Comparison of ENCODE assay signal across 16 cellular contexts in genomic region chr6:7241160-7241559, GRCh38.
A peak's percentile ranks its signal among the peaks of the same experiment; 100 is the strongest.
DNase-seq lines count a peak whose midpoint lies in the region; TF ChIP-seq lines count a peak whose summit lies in the region.
"Had no signal": no experiment of that assay in that cellular context is flagged by ENCODE, and none has a peak within 500 bp of the region (broad histone marks: within the 10 kb centered on the region; RNA-seq: fewer than 3 reads in every experiment).

No MANE protein-coding gene starts in this region.

- H3K9ac ChIP-seq in KMS-11: no peak overlapping the region
- H3K9ac ChIP-seq in endodermal cell (ENCODE audit: extremely low read depth, low read length, poor library complexity, severe bottlenecking): no peak overlapping the region

- H3K27ac ChIP-seq in 22Rv1 (peak overlapping the region; percentile 89), KMS-11 (no peak overlapping the region), endodermal cell (ENCODE audit: low read depth, low read length) (no peak overlapping the region), SJCRH30 (no peak overlapping the region)
- H3K27ac ChIP-seq: ascending aorta, vagina had no signal

- H3K4me3 ChIP-seq in KMS-11 (IDR thresholded peaks at IDR 0.05; ENCODE audit: insufficient read depth, low read depth, low read length) (no peak overlapping the region), endodermal cell (ENCODE audit: low read length) (no peak overlapping the region), SJCRH30 (no peak overlapping the region)
- H3K4me3 ChIP-seq: ascending aorta, vagina had no signal

- peak; percentile 28 for DNase-seq in endodermal cell
- DNase-seq in nephron progenitor cell: no peak
- DNase-seq in NCI-H748 (lab: John Stamatoyannopoulos, UW; ENCODE audit: unreplicated experiment): no peak
- DNase-seq in NCI-H2171 treated with DMSO at 0.1 percent for 48 hours (lab: John Stamatoyannopoulos, UW): no peak
- no peak for DNase-seq in SJCRH30
- no peak for DNase-seq in AG08396 (ENCODE audit: low spot score)
- DNase-seq: activated B cell treated with CpG ODN at 0.5 μM for 24 hours; activated gamma-delta T cell treated with Interleukin-2 at 50 U/mL for 16 hours; NCI-H1048; NCI-H774; stimulated activated CD4-positive, alpha-beta T cell treated with anti-CD3 and anti-CD28 coated beads, Interleukin-4, amount 100 ng/mL, for 4 hours had no signal

- 95 to 97% methylated on average over 7 to 10 of the region's 10 CpGs for WGBS in endodermal cell (ENCODE audit: insufficient coverage in 1 of 2, insufficient read length in 1 of 2), 2 experiments

- H2AFZ ChIP-seq in KMS-11 (ENCODE audit: low read depth): no peak overlapping the region

- H3K4me1 Mint-ChIP-seq in endodermal cell (peaks cover 33% of the 10 kb centered on the region), nephron progenitor cell (peaks cover 69% of the 10 kb centered on the region)

- peaks cover 26% of the 10 kb centered on the region for H3K36me3 Mint-ChIP-seq in endodermal cell (ENCODE audit: low read depth)
- peaks cover 8% of the 10 kb centered on the region for H3K36me3 Mint-ChIP-seq in nephron progenitor cell (ENCODE audit: low read depth)
- H3K36me3 Mint-ChIP-seq: natural killer cell treated with Interleukin-12 subunit alpha and Interleukin-12 subunit beta and Interleukin-15 and Interleukin-18, amount 100 ng/mL, for 72 hours had no signal

- H3K4me1 ChIP-seq in KMS-11 (ENCODE audit: low read depth, poor library complexity, severe bottlenecking): peaks cover 50% of the 10 kb centered on the region
- H3K4me1 ChIP-seq in endodermal cell (ENCODE audit: control insufficient read depth, insufficient read depth, low read length): peaks cover 18% of the 10 kb centered on the region
- H3K4me1 ChIP-seq in SJCRH30: peaks cover 15% of the 10 kb centered on the region
- H3K4me1 ChIP-seq: ascending aorta had no signal

- H3K9me3 ChIP-seq in endodermal cell (ENCODE audit: control insufficient read depth, low read length) (no peaks in the 10 kb centered on the region), SJCRH30 (replicated peaks) (no peaks in the 10 kb centered on the region)
- H3K9me3 ChIP-seq: ascending aorta, vagina had no signal

- H3K27ac Mint-ChIP-seq in endodermal cell (no peak overlapping the region), nephron progenitor cell (peak overlapping the region; percentile 64)
- H3K27ac Mint-ChIP-seq: activated B cell treated with CpG ODN at 0.5 μM for 24 hours had no signal

- TF ChIP-seq CTCF in 22Rv1 (IDR thresholded peaks at IDR 0.05) (no peak), KMS-11 (conservative IDR thresholded peaks at IDR 0.05; ENCODE audit: low read depth, low read length) (no peak), endodermal cell (conservative IDR thresholded peaks at IDR 0.05) (no peak), nephron progenitor cell (IDR thresholded peaks at IDR 0.05) (no peak)

- no peaks in the 10 kb centered on the region for H3K36me3 ChIP-seq in KMS-11 (ENCODE audit: insufficient read depth)
- H3K36me3 ChIP-seq in endodermal cell (ENCODE audit: control insufficient read depth, insufficient read depth, low read length): peaks cover 39% of the 10 kb centered on the region
- H3K36me3 ChIP-seq in SJCRH30: no peaks in the 10 kb centered on the region

- H3K9me3 Mint-ChIP-seq in endodermal cell: no peaks in the 10 kb centered on the region
- no peaks in the 10 kb centered on the region for H3K9me3 Mint-ChIP-seq in nephron progenitor cell
- H3K9me3 Mint-ChIP-seq: activated B cell treated with CpG ODN at 0.5 μM for 24 hours; natural killer cell treated with Interleukin-12 subunit alpha and Interleukin-12 subunit beta and Interleukin-15 and Interleukin-18, amount 100 ng/mL, for 72 hours had no signal

- H3K4me2 ChIP-seq in KMS-11: peak overlapping the region; percentile 39; the same call in 1 of the 2 replicates

- no peaks in the 10 kb centered on the region for H3K27me3 ChIP-seq in KMS-11 (ENCODE audit: insufficient read depth, low read depth)
- no peaks in the 10 kb centered on the region for H3K27me3 ChIP-seq in endodermal cell (ENCODE audit: control insufficient read depth, insufficient read depth, low read length, poor library complexity, severe bottlenecking)
- H3K27me3 ChIP-seq in SJCRH30: no peaks in the 10 kb centered on the region
- H3K27me3 ChIP-seq: ascending aorta, vagina had no signal

- H3K4me3 Mint-ChIP-seq in endodermal cell: no peak overlapping the region
- H3K4me3 Mint-ChIP-seq in nephron progenitor cell: no peak overlapping the region
- H3K4me3 Mint-ChIP-seq: activated B cell treated with CpG ODN at 0.5 μM for 24 hours; natural killer cell treated with Interleukin-12 subunit alpha and Interleukin-12 subunit beta and Interleukin-15 and Interleukin-18, amount 100 ng/mL, for 72 hours had no signal

- no peaks in the 10 kb centered on the region for H4K20me1 ChIP-seq in KMS-11 (ENCODE audit: insufficient read depth)

- H3K27me3 Mint-ChIP-seq in endodermal cell (ENCODE audit: insufficient read depth) (no peaks in the 10 kb centered on the region), nephron progenitor cell (ENCODE audit: low read depth, poor library complexity) (peaks cover 4% of the 10 kb centered on the region)
- H3K27me3 Mint-ChIP-seq: activated B cell treated with CpG ODN at 0.5 μM for 24 hours; natural killer cell treated with Interleukin-12 subunit alpha and Interleukin-12 subunit beta and Interleukin-15 and Interleukin-18, amount 100 ng/mL, for 72 hours had no signal

- H3K79me2 ChIP-seq in KMS-11 (ENCODE audit: insufficient read depth, low read depth): no peaks in the 10 kb centered on the region
